Comparison of ENCODE assay signal across 1 cellular context in genomic region chr5:174910245-174910737, GRCh38.
A peak's percentile ranks its signal among the peaks of the same experiment; 100 is the strongest.
TF ChIP-seq lines count a peak whose summit lies in the region.

No MANE protein-coding gene starts in this region.

TF ChIP-seq in K562, 482 proteins besides CTCF, POLR2A, EP300 and RAD21 (continued from another document):
- TF ChIP-seq ELK3 (CRISPR knock-in tag; IDR thresholded peaks at IDR 0.05): no peak
- TF ChIP-seq TAF9B (IDR thresholded peaks at IDR 0.05; ENCODE audit: partially characterized antibody): no peak
- no peak for TF ChIP-seq TCFL5 (CRISPR knock-in tag; conservative IDR thresholded peaks at IDR 0.05)
- TF ChIP-seq BRCA1 (IDR thresholded peaks at IDR 0.05): no peak
- TF ChIP-seq BRCA1 (CRISPR knock-in tag; IDR thresholded peaks at IDR 0.05): no peak
- no peak for TF ChIP-seq BACH1 (tag; IDR thresholded peaks at IDR 0.05)
- no peak for TF ChIP-seq NR4A1 (CRISPR knock-in tag; IDR thresholded peaks at IDR 0.05)
- TF ChIP-seq NR4A1 (tag; IDR thresholded peaks at IDR 0.05): no peak
- TF ChIP-seq FOSL1 (tag; conservative IDR thresholded peaks at IDR 0.05): no peak
- no peak for TF ChIP-seq XRCC5 (IDR thresholded peaks at IDR 0.05; ENCODE audit: low read depth, low read length)
- TF ChIP-seq CHD2 (IDR thresholded peaks at IDR 0.05; ENCODE audit: low read depth, low read length): no peak
- no peak for TF ChIP-seq HMBOX1 (IDR thresholded peaks at IDR 0.05)
- TF ChIP-seq HES1 (IDR thresholded peaks at IDR 0.05; ENCODE audit: low read depth): no peak
- no peak for TF ChIP-seq RBM39 (optimal IDR thresholded peaks at IDR 0.05; ENCODE audit: low read depth, low read length)
- TF ChIP-seq DEAF1 (CRISPR knock-in tag; IDR thresholded peaks at IDR 0.05): peak; percentile 58; the same call in 1 of the 2 replicates
- no peak for TF ChIP-seq TCF3 (CRISPR knock-in tag; IDR thresholded peaks at IDR 0.05)
- TF ChIP-seq GTF2F1 (IDR thresholded peaks at IDR 0.05; ENCODE audit: low read depth, low read length): no peak
- TF ChIP-seq IRF2 (CRISPR knock-in tag; IDR thresholded peaks at IDR 0.05): no peak
- TF ChIP-seq MYBL2 (IDR thresholded peaks at IDR 0.05; ENCODE audit: low read depth): no peak
- no peak for TF ChIP-seq MYBL2 (CRISPR knock-in tag; IDR thresholded peaks at IDR 0.05; ENCODE audit: borderline replicate concordance)
- TF ChIP-seq MCM7 (IDR thresholded peaks at IDR 0.05): no peak
- no peak for TF ChIP-seq ZNF133 (CRISPR knock-in tag; IDR thresholded peaks at IDR 0.05)
- TF ChIP-seq BHLHE40 (IDR thresholded peaks at IDR 0.05; ENCODE audit: low read length): no peak
- no peak for TF ChIP-seq ATF2 (CRISPR knock-in tag; IDR thresholded peaks at IDR 0.05)
- no peak for TF ChIP-seq PTTG1 (tag; IDR thresholded peaks at IDR 0.05; ENCODE audit: low read depth)
- TF ChIP-seq FOXK1 (CRISPR knock-in tag; IDR thresholded peaks at IDR 0.05; ENCODE audit: borderline replicate concordance): no peak
- no peak for TF ChIP-seq CBX2 (IDR thresholded peaks at IDR 0.05; ENCODE audit: insufficient read depth, low read length, poor library complexity, severe bottlenecking)
